Comparison of ENCODE assay signal across 10 cellular contexts in the genomic region with DNA sequence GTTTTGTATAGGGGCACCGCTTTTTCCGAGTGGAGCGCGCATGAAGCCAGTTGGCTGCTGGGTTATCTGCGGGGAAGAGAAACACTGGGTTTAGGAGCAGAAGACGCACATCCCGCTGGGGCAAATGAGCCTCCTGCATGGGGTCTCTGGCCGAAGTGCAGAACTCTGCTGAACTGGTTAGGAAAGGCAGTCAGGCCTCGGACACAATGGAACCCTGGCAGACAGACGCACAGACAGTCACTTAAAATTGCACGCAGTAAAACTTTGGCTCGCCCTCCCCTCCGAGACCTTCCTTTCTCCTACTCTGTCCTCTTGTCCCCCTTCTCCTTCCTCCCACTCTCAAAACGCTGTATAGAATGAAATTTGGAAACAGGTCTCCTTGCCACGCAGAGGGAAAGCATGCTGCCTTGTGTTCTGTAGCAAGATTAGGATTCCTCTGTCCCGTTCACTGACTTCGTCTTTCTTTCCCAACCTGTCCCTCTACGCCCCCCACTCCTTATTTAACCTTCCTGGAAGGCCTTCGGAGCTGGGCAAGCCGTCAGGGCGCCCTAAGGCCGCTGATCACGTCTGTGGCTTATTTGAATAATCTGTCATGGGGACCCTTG. TPM values are rescaled to one million over a fixed set of nuclear protein-coding genes. Genes with fewer than 3 reads are reported as not detected.
DNase-seq lines count a peak whose midpoint lies in the region; ATAC-seq and TF ChIP-seq lines count a peak whose summit lies in the region.
"Had no signal": no experiment of that assay in that cellular context is flagged by ENCODE, and none has a peak within 500 bp of the region (broad histone marks: within the 10 kb centered on the region; RNA-seq: fewer than 3 reads in every experiment).

No MANE protein-coding gene starts in this region.

- H3K9me2 ChIP-seq in Loucy (replicated peaks; ENCODE audit: low read depth, low read length) = no peaks in the 10 kb centered on the region

- no peak overlapping the region for H3K4me3 ChIP-seq in CD4-positive, CD25-positive, alpha-beta regulatory T cell (ENCODE audit: low read depth, low read length)
- peak overlapping the region; percentile 94 for H3K4me3 ChIP-seq in Loucy (ENCODE audit: low read length, poor library complexity, severe bottlenecking)

- DNase-seq in CD4-positive, CD25-positive, alpha-beta regulatory T cell = no peak
- peak; percentile 16 to 52 for DNase-seq in foreskin keratinocyte
- DNase-seq in sciatic nerve (ENCODE audit: low spot score) = peak; percentile 51
- DNase-seq in activated gamma-delta T cell (lab: John Stamatoyannopoulos, UW) = no peak
- DNase-seq in GF-D8 (lab: John Stamatoyannopoulos, UW) = no peak
- DNase-seq in omental fat pad (ENCODE audit: low spot score) = no peak
- DNase-seq: MM.1S had no signal

- H3K9me3 Mint-ChIP-seq in CD4-positive, CD25-positive, alpha-beta regulatory T cell = peaks cover 0 to 13% (median 0%) of the 10 kb centered on the region in 7 donors

- no peak overlapping the region for H2AFZ ChIP-seq in Loucy (ENCODE audit: low read length)

- ATAC-seq in CD4-positive, CD25-positive, alpha-beta regulatory T cell (ENCODE audit: low read depth in 2 of 2) = no peak
- no peak for ATAC-seq in foreskin keratinocyte
- no peak for ATAC-seq in sciatic nerve
- no peak for ATAC-seq in HG02970 (IDR thresholded peaks at IDR 0.05; ENCODE audit: low FRiP score, unreplicated experiment)
- no peak for ATAC-seq in omental fat pad (ENCODE audit: low FRiP score)

- no peaks in the 10 kb centered on the region for H3K36me3 ChIP-seq in CD4-positive, CD25-positive, alpha-beta regulatory T cell (ENCODE audit: control insufficient read depth, insufficient read depth, low read length)
- H3K36me3 ChIP-seq in Loucy (ENCODE audit: insufficient read depth, low read length) = peaks cover 43% of the 10 kb centered on the region

- peaks cover 48% of the 10 kb centered on the region for H3K4me1 ChIP-seq in CD4-positive, CD25-positive, alpha-beta regulatory T cell (ENCODE audit: control insufficient read depth, insufficient read depth, low read length, poor library complexity, severe bottlenecking)
- H3K4me1 ChIP-seq in Loucy (ENCODE audit: insufficient read depth, low read length, poor library complexity, severe bottlenecking) = peaks cover 14% of the 10 kb centered on the region
- peaks cover 4% of the 10 kb centered on the region for H3K4me1 ChIP-seq in foreskin keratinocyte

- peak overlapping the region in 1 of 3 donors; percentile 47 for H3K27ac Mint-ChIP-seq in CD4-positive, CD25-positive, alpha-beta regulatory T cell

- peak overlapping the region; percentile 99 for H3K9ac ChIP-seq in Loucy (ENCODE audit: low read depth, low read length, poor library complexity, severe bottlenecking)

- peaks cover 94% of the 10 kb centered on the region for H3K79me2 ChIP-seq in Loucy (ENCODE audit: insufficient read depth, low read length)

- peaks cover 4 to 46% (median 15%) of the 10 kb centered on the region in 4 donors for H3K4me1 Mint-ChIP-seq in CD4-positive, CD25-positive, alpha-beta regulatory T cell

- H4K20me1 ChIP-seq in Loucy (ENCODE audit: insufficient read depth, low read length, poor library complexity, severe bottlenecking) = peaks cover 49% of the 10 kb centered on the region

- H3K27me3 Mint-ChIP-seq in CD4-positive, CD25-positive, alpha-beta regulatory T cell = peaks cover 94% of the 10 kb centered on the region

- peaks cover 1% of the 10 kb centered on the region for H3K36me3 Mint-ChIP-seq in CD4-positive, CD25-positive, alpha-beta regulatory T cell

- intact Hi-C loops in sciatic nerve (cut with DNase I) = no loop called here

- H3K4me2 ChIP-seq in Loucy (ENCODE audit: low read depth, low read length, poor library complexity, severe bottlenecking) = peak overlapping the region; percentile 91

- H3K4me3 Mint-ChIP-seq in CD4-positive, CD25-positive, alpha-beta regulatory T cell = peak overlapping the region in 3 of 4 donors; percentile 28 to 53 (median 33)

- H3K9me3 ChIP-seq in CD4-positive, CD25-positive, alpha-beta regulatory T cell (ENCODE audit: control insufficient read depth in 2 of 2, low read length in 2 of 2) = no peaks in the 10 kb centered on the region
- H3K9me3 ChIP-seq in Loucy (ENCODE audit: insufficient read depth, low read depth, low read length) = no peaks in the 10 kb centered on the region

- H3F3A ChIP-seq in Loucy (ENCODE audit: low read depth) = peaks cover 14% of the 10 kb centered on the region; the same call in 1 of the 2 replicates

- no peak overlapping the region for H3K27ac ChIP-seq in CD4-positive, CD25-positive, alpha-beta regulatory T cell (ENCODE audit: insufficient read depth, low read length, poor library complexity, severe bottlenecking)
- peak overlapping the region; percentile 87 for H3K27ac ChIP-seq in foreskin keratinocyte

- no peak for TF ChIP-seq CTCF in Loucy (conservative IDR thresholded peaks at IDR 0.05; ENCODE audit: low read length)
- no peak for TF ChIP-seq CTCF in foreskin keratinocyte (conservative IDR thresholded peaks at IDR 0.05)
- no peak for TF ChIP-seq CTCF in omental fat pad (IDR thresholded peaks at IDR 0.05)

- H3K27me3 ChIP-seq in CD4-positive, CD25-positive, alpha-beta regulatory T cell (ENCODE audit: control insufficient read depth, insufficient read depth, low read length) = peaks cover 47% of the 10 kb centered on the region
- H3K27me3 ChIP-seq in Loucy (ENCODE audit: insufficient read depth, low read length, poor library complexity, severe bottlenecking) (peaks cover 57% of the 10 kb centered on the region), foreskin keratinocyte (no peaks in the 10 kb centered on the region)

RNA-seq across cellular contexts. Expression of a gene that starts 1.5 kb away (rescaled TPM):
- 1.1 TPM for total RNA-seq in CD4-positive, CD25-positive, alpha-beta regulatory T cell
- polyA plus RNA-seq in CD4-positive, CD25-positive, alpha-beta regulatory T cell = under 1 TPM in 1 of 4 donors, not detected in 3; 0.20 TPM
- total RNA-seq in foreskin keratinocyte (47.3 and 59.7 TPM in 2 replicates), sciatic nerve (7.1 TPM), omental fat pad (1 to 10 TPM in 2 of 4 donors, under 1 TPM in 1, not detected in 1; 0.19 to 2.4 (median 1.0) TPM)
- polyA plus RNA-seq in foreskin keratinocyte = 34.9 and 51.1 TPM in 2 replicates
- total RNA-seq: activated CD8-positive, alpha-beta memory T cell treated with anti-CD3 and anti-CD28 coated beads for 36 hours had no signal

RNA-seq across cellular contexts. Expression of a gene that starts 7.4 kb away (rescaled TPM):
- not detected for total RNA-seq in CD4-positive, CD25-positive, alpha-beta regulatory T cell
- not detected for polyA plus RNA-seq in CD4-positive, CD25-positive, alpha-beta regulatory T cell
- total RNA-seq in foreskin keratinocyte = 13.1 and 13.3 TPM in 2 replicates
- polyA plus RNA-seq in foreskin keratinocyte = 14.5 and 15.6 TPM in 2 replicates
- 6.2 TPM for total RNA-seq in sciatic nerve
- total RNA-seq in omental fat pad = 1 to 10 TPM; 4.6 to 6.1 (median 5.3) TPM
- total RNA-seq: activated CD8-positive, alpha-beta memory T cell treated with anti-CD3 and anti-CD28 coated beads for 36 hours had no signal

RNA-seq across cellular contexts. Expression of a gene that starts 10.2 kb away (rescaled TPM):
- 0.35 TPM for total RNA-seq in CD4-positive, CD25-positive, alpha-beta regulatory T cell
- not detected for polyA plus RNA-seq in CD4-positive, CD25-positive, alpha-beta regulatory T cell
- total RNA-seq in foreskin keratinocyte = 4.8 and 6.1 TPM in 2 replicates
- 3.3 and 3.7 TPM in 2 replicates for polyA plus RNA-seq in foreskin keratinocyte
- total RNA-seq in sciatic nerve = 11.2 TPM
- total RNA-seq in omental fat pad = 1 to 10 TPM in 2 of 4 donors, under 1 TPM in 2; 0.56 to 1.9 (median 1.2) TPM

RNA-seq across cellular contexts. Expression of a gene that starts 11.5 kb away (rescaled TPM):
- not detected for total RNA-seq in CD4-positive, CD25-positive, alpha-beta regulatory T cell
- under 1 TPM in 1 of 4 donors, not detected in 3; 0.13 TPM for polyA plus RNA-seq in CD4-positive, CD25-positive, alpha-beta regulatory T cell
- 1.2 and 2.1 TPM in 2 replicates for total RNA-seq in foreskin keratinocyte
- 1.0 and 1.4 TPM in 2 replicates for polyA plus RNA-seq in foreskin keratinocyte
- total RNA-seq in sciatic nerve = 20.9 TPM
- 10 to 100 TPM in 1 of 4 donors, 1 to 10 TPM in 3; 1.8 to 11.0 (median 4.3) TPM for total RNA-seq in omental fat pad
- total RNA-seq: activated CD8-positive, alpha-beta memory T cell treated with anti-CD3 and anti-CD28 coated beads for 36 hours had no signal

RNA-seq across cellular contexts. Expression of a gene that starts 16.3 kb away (rescaled TPM):
- not detected for total RNA-seq in CD4-positive, CD25-positive, alpha-beta regulatory T cell
- polyA plus RNA-seq in CD4-positive, CD25-positive, alpha-beta regulatory T cell = not detected
- total RNA-seq in foreskin keratinocyte = 2.6 and 3.4 TPM in 2 replicates
- 0.31 and 0.40 TPM in 2 replicates for polyA plus RNA-seq in foreskin keratinocyte
- total RNA-seq in sciatic nerve = 15.8 TPM
- 10 to 100 TPM in 1 of 4 donors, 1 to 10 TPM in 3; 1.1 to 13.1 (median 6.4) TPM for total RNA-seq in omental fat pad
- total RNA-seq: activated CD8-positive, alpha-beta memory T cell treated with anti-CD3 and anti-CD28 coated beads for 36 hours had no signal

Comparison
In these comparisons a context has a peak if more than half of its experiments do, and no peak if none do; other contexts are left out.
1. DNase-seq: peak in foreskin keratinocyte (2 of 2) and sciatic nerve (single experiment); none in CD4-positive, CD25-positive, alpha-beta regulatory T cell (0 of 3), activated gamma-delta T cell (single experiment), GF-D8 (single experiment) and omental fat pad (single experiment).